23 cellular contexts compared by ENCODE assay signal in genomic region chr5:173612948-173613347, GRCh38. TPM values are rescaled to one million over a fixed set of nuclear protein-coding genes. Genes with fewer than 3 reads are reported as not detected.
DNase-seq lines count a peak whose midpoint lies in the region; ATAC-seq, FAIRE-seq and TF ChIP-seq lines count a peak whose summit lies in the region.
"Had no signal": no experiment of that assay in that cellular context is flagged by ENCODE, and none has a peak within 500 bp of the region (broad histone marks: within the 10 kb centered on the region; RNA-seq: fewer than 3 reads in every experiment).

No MANE protein-coding gene starts in this region.

- H3K4me3 ChIP-seq in CD4-positive, CD25-positive, alpha-beta regulatory T cell (ENCODE audit: low read depth, low read length), result no peak overlapping the region
- H3K4me3 ChIP-seq in Loucy (ENCODE audit: low read length, poor library complexity, severe bottlenecking) (peak overlapping the region; percentile 83), choroid plexus epithelial cell (ENCODE audit: low read depth, low read length) (no peak overlapping the region), neural cell (ENCODE audit: low read length) (peak overlapping the region; percentile 1), testis (no peak overlapping the region)
- H3K4me3 ChIP-seq: pancreas, skin epidermis, transverse colon had no signal

- H3K4me2 ChIP-seq in Loucy (ENCODE audit: low read depth, low read length, poor library complexity, severe bottlenecking), result peak overlapping the region; percentile 82
- no peak overlapping the region for H3K4me2 ChIP-seq in neural cell (ENCODE audit: low read length)

- H3K9me3 Mint-ChIP-seq in CD4-positive, CD25-positive, alpha-beta regulatory T cell, result no peaks in the 10 kb centered on the region
- H3K9me3 Mint-ChIP-seq: activated CD4-positive, alpha-beta T cell treated with anti-CD3 and anti-CD28 coated beads, Interleukin-2, amount 10 ng/mL, durations not matched to agents 24 days and 14 days; activated naive CD8-positive, alpha-beta T cell treated with anti-CD3 and anti-CD28 coated beads, Interleukin-2, amount 10 ng/mL, durations not matched to agents 7 days and 5 days; CD8-positive, alpha-beta memory T cell; memory B cell had no signal

- H3K9ac ChIP-seq in Loucy (ENCODE audit: low read depth, low read length, poor library complexity, severe bottlenecking) (no peak overlapping the region), neural cell (ENCODE audit: low read length) (no peak overlapping the region)

- intact Hi-C loops in testis (cut with DNase I; ENCODE audit: low total_unique reads), result no loop called here

- no peak for TF ChIP-seq EP300 in neural cell (conservative IDR thresholded peaks at IDR 0.05; ENCODE audit: poor library complexity, severe bottlenecking)

- H3K27ac Mint-ChIP-seq in CD4-positive, CD25-positive, alpha-beta regulatory T cell, result peak overlapping the region in 2 of 3 donors; percentile 48 to 73
- H3K27ac Mint-ChIP-seq: activated CD4-positive, alpha-beta T cell treated with anti-CD3 and anti-CD28 coated beads, Interleukin-2, amount 10 ng/mL, durations not matched to agents 24 days and 14 days; activated CD8-positive, alpha-beta memory T cell treated with anti-CD3 and anti-CD28 coated beads, Interleukin-2, amount 10 ng/mL, durations not matched to agents 7 days and 5 days; activated naive CD8-positive, alpha-beta T cell treated with anti-CD3 and anti-CD28 coated beads, Interleukin-2, amount 10 ng/mL, durations not matched to agents 7 days and 5 days; memory B cell had no signal

- H2AFZ ChIP-seq in Loucy (ENCODE audit: low read length) (no peak overlapping the region), neural cell (ENCODE audit: low read depth, low read length) (no peak overlapping the region)

- H3K9me3 ChIP-seq in CD4-positive, CD25-positive, alpha-beta regulatory T cell (ENCODE audit: control insufficient read depth in 2 of 2, low read length in 2 of 2), result no peaks in the 10 kb centered on the region
- H3K9me3 ChIP-seq in Loucy (ENCODE audit: insufficient read depth, low read depth, low read length) (no peaks in the 10 kb centered on the region), neural cell (ENCODE audit: low read length) (no peaks in the 10 kb centered on the region), testis (no peaks in the 10 kb centered on the region)
- H3K9me3 ChIP-seq: pancreas, transverse colon had no signal

- H3K9me2 ChIP-seq in Loucy (replicated peaks; ENCODE audit: low read depth, low read length), result no peaks in the 10 kb centered on the region
- H3K9me2 ChIP-seq in neural cell (ENCODE audit: insufficient read depth, low read length), result no peaks in the 10 kb centered on the region

- TF ChIP-seq POLR2A in testis (IDR thresholded peaks at IDR 0.05), result no peak

- ATAC-seq in CD4-positive, CD25-positive, alpha-beta regulatory T cell (ENCODE audit: low read depth in 2 of 2), result no peak
- ATAC-seq: activated CD8-positive, alpha-beta memory T cell treated with anti-CD3 and anti-CD28 coated beads, Interleukin-2, amount 10 ng/mL, durations not matched to agents 7 days and 5 days; pancreas had no signal

- H3K79me2 ChIP-seq in Loucy (ENCODE audit: insufficient read depth, low read length) (peaks cover 58% of the 10 kb centered on the region), neural cell (replicated peaks; ENCODE audit: insufficient read depth, low read length) (peaks cover 53% of the 10 kb centered on the region)

- 70 to 85% methylated on average over 3 of the region's 3 CpGs for WGBS in testis, 2 donors

- H3K4me3 Mint-ChIP-seq in CD4-positive, CD25-positive, alpha-beta regulatory T cell, result peak overlapping the region in 1 of 4 donors; percentile 59
- H3K4me3 Mint-ChIP-seq: activated CD4-positive, alpha-beta T cell treated with anti-CD3 and anti-CD28 coated beads, Interleukin-2, amount 10 ng/mL, durations not matched to agents 24 days and 14 days; activated CD8-positive, alpha-beta memory T cell treated with anti-CD3 and anti-CD28 coated beads, Interleukin-2, amount 10 ng/mL, durations not matched to agents 7 days and 5 days; activated naive CD8-positive, alpha-beta T cell treated with anti-CD3 and anti-CD28 coated beads, Interleukin-2, amount 10 ng/mL, durations not matched to agents 7 days and 5 days; memory B cell had no signal

- peaks cover 32% of the 10 kb centered on the region for H4K20me1 ChIP-seq in Loucy (ENCODE audit: insufficient read depth, low read length, poor library complexity, severe bottlenecking)
- H4K20me1 ChIP-seq in neural cell (ENCODE audit: insufficient read depth), result peaks cover 5% of the 10 kb centered on the region

- no peaks in the 10 kb centered on the region for H3K27me3 Mint-ChIP-seq in CD4-positive, CD25-positive, alpha-beta regulatory T cell
- H3K27me3 Mint-ChIP-seq: activated CD4-positive, alpha-beta T cell treated with anti-CD3 and anti-CD28 coated beads, Interleukin-2, amount 10 ng/mL, durations not matched to agents 24 days and 14 days; activated CD8-positive, alpha-beta memory T cell treated with anti-CD3 and anti-CD28 coated beads, Interleukin-2, amount 10 ng/mL, durations not matched to agents 7 days and 5 days; activated naive CD8-positive, alpha-beta T cell treated with anti-CD3 and anti-CD28 coated beads, Interleukin-2, amount 10 ng/mL, durations not matched to agents 7 days and 5 days; CD8-positive, alpha-beta memory T cell; memory B cell had no signal

- peaks cover 31% of the 10 kb centered on the region for H3K36me3 Mint-ChIP-seq in CD4-positive, CD25-positive, alpha-beta regulatory T cell

- TF ChIP-seq CTCF in Loucy (conservative IDR thresholded peaks at IDR 0.05; ENCODE audit: low read length) (no peak), choroid plexus epithelial cell (conservative IDR thresholded peaks at IDR 0.05; ENCODE audit: low read depth, low read length) (no peak), neural cell (IDR thresholded peaks at IDR 0.05; ENCODE audit: poor library complexity, severe bottlenecking) (no peak), testis (IDR thresholded peaks at IDR 0.05) (no peak)

- H3K36me3 ChIP-seq in CD4-positive, CD25-positive, alpha-beta regulatory T cell (ENCODE audit: control insufficient read depth, insufficient read depth, low read length), result peaks cover 46% of the 10 kb centered on the region
- H3K36me3 ChIP-seq in Loucy (ENCODE audit: insufficient read depth, low read length) (peaks cover 4% of the 10 kb centered on the region; the same call in 1 of the 2 replicates), neural cell (ENCODE audit: insufficient read depth, low read length) (peaks cover 8% of the 10 kb centered on the region), testis (ENCODE audit: low read depth, missing control alignments) (no peaks in the 10 kb centered on the region)

- H3K27me3 ChIP-seq in CD4-positive, CD25-positive, alpha-beta regulatory T cell (ENCODE audit: control insufficient read depth, insufficient read depth, low read length), result no peaks in the 10 kb centered on the region
- H3K27me3 ChIP-seq in Loucy (ENCODE audit: insufficient read depth, low read length, poor library complexity, severe bottlenecking) (no peaks in the 10 kb centered on the region), neural cell (ENCODE audit: insufficient read depth, low read depth, low read length) (no peaks in the 10 kb centered on the region), testis (no peaks in the 10 kb centered on the region)
- H3K27me3 ChIP-seq: pancreas, transverse colon had no signal

- no peaks in the 10 kb centered on the region for H3F3A ChIP-seq in Loucy (ENCODE audit: low read depth)
- H3F3A ChIP-seq in neural cell (ENCODE audit: insufficient read depth, low read length, poor library complexity, severe bottlenecking), result peaks cover 3% of the 10 kb centered on the region

- no peak for TF ChIP-seq RAD21 in neural cell (conservative IDR thresholded peaks at IDR 0.05)

- peaks cover 27% of the 10 kb centered on the region for H3K4me1 ChIP-seq in CD4-positive, CD25-positive, alpha-beta regulatory T cell (ENCODE audit: control insufficient read depth, insufficient read depth, low read length, poor library complexity, severe bottlenecking)
- H3K4me1 ChIP-seq in Loucy (ENCODE audit: insufficient read depth, low read length, poor library complexity, severe bottlenecking) (peaks cover 32% of the 10 kb centered on the region), testis (peaks cover 29% of the 10 kb centered on the region)

- no peak for DNase-seq in CD4-positive, CD25-positive, alpha-beta regulatory T cell
- peak; percentile 74 for DNase-seq in choroid plexus epithelial cell (ENCODE audit: low read depth)
- no peak for DNase-seq in urothelium cell line (ENCODE audit: low spot score)
- DNase-seq in NCI-H748 (lab: John Stamatoyannopoulos, UW; ENCODE audit: unreplicated experiment), result no peak
- DNase-seq in H4 (ENCODE audit: low spot score), result no peak
- no peak for DNase-seq in testis
- DNase-seq: activated CD4-positive, alpha-beta T cell treated with anti-CD3 and anti-CD28 coated beads, Interleukin-2, amount 10 ng/mL, durations not matched to agents 24 days and 14 days; activated CD8-positive, alpha-beta memory T cell treated with anti-CD3 and anti-CD28 coated beads, Interleukin-2, amount 10 ng/mL, durations not matched to agents 7 days and 5 days; activated naive CD8-positive, alpha-beta T cell treated with anti-CD3 and anti-CD28 coated beads, Interleukin-2, amount 10 ng/mL, durations not matched to agents 7 days and 5 days; CD8-positive, alpha-beta memory T cell; dermis blood vessel endothelial cell; DMS53; kidney glomerular epithelial cell; NCI-H526 treated with DMSO at 0.1 percent for 48 hours; pancreas; Right ventricle myocardium superior; stimulated activated naive CD4-positive, alpha-beta T cell treated with Interleukin-2 at 50 U/mL for 16 hours; transverse colon had no signal

- peaks cover 21 to 61% (median 40%) of the 10 kb centered on the region in 4 donors for H3K4me1 Mint-ChIP-seq in CD4-positive, CD25-positive, alpha-beta regulatory T cell

- no peak overlapping the region for H3K27ac ChIP-seq in CD4-positive, CD25-positive, alpha-beta regulatory T cell (ENCODE audit: insufficient read depth, low read length, poor library complexity, severe bottlenecking)
- no peak overlapping the region for H3K27ac ChIP-seq in neural cell (ENCODE audit: low read length)
- H3K27ac ChIP-seq in testis, result no peak overlapping the region
- H3K27ac ChIP-seq: epithelial cell of prostate, pancreas, skin epidermis, transverse colon had no signal

- FAIRE-seq in urothelium cell line (lab: Jason Lieb, UNC), result no peak
- FAIRE-seq: pancreas had no signal

TF ChIP-seq in neural cell, 6 proteins besides CTCF, POLR2A, EP300 and RAD21 (continues in another document):
- no peak for TF ChIP-seq POLR2AphosphoS5 (IDR thresholded peaks at IDR 0.05)

RNA-seq across cellular contexts. Expression of gene BOD1, which starts 3.5 kb away (rescaled TPM):
- 19.4 TPM for total RNA-seq in CD4-positive, CD25-positive, alpha-beta regulatory T cell
- 10 to 100 TPM in 2 of 4 donors, 1 to 10 TPM in 2; 8.0 to 23.0 (median 12.1) TPM for polyA plus RNA-seq in CD4-positive, CD25-positive, alpha-beta regulatory T cell
- polyA plus RNA-seq in neural cell (178 and 206 TPM in 2 replicates), testis (ENCODE audit: insufficient read depth, low read depth, low replicate concordance) (88.1 TPM)
- 103 TPM in 2 replicates for polyA minus RNA-seq in neural cell
- total RNA-seq in H4 (2014; rRNA removed; shearing (Covaris generic)), result 77.9 and 88.5 TPM in 2 replicates
- 10 to 100 TPM; 59.4 to 70.1 TPM for total RNA-seq in testis

Comparison
In these comparisons a context has a peak if more than half of its experiments do, and no peak if none do; other contexts are left out.
1. H3K4me3 ChIP-seq: peak in Loucy (single experiment) and neural cell (single experiment); none in CD4-positive, CD25-positive, alpha-beta regulatory T cell (single experiment), choroid plexus epithelial cell (single experiment) and testis (0 of 2).